Comparison of ENCODE assay signal across 7 cellular contexts in genomic region chr3:100002599-100003350, GRCh38.
DNase-seq lines count a peak whose midpoint lies in the region; ATAC-seq and TF ChIP-seq lines count a peak whose summit lies in the region.

No MANE protein-coding gene starts in this region.

- H3K27ac ChIP-seq in HCT116 (ENCODE audit: low read depth, low read length) (no peak overlapping the region), Panc1 (ENCODE audit: low read length) (peak overlapping the region; percentile 27; the same call in 1 of the 2 replicates)

- H3K9me3 ChIP-seq in HCT116 (ENCODE audit: control insufficient read depth in 1 of 2, insufficient read depth in 1 of 2, low read depth in 1 of 2, low read length in 2 of 2) (no peaks in the 10 kb centered on the region), Panc1 (ENCODE audit: control insufficient read depth, insufficient read depth, low read depth, low read length) (no peaks in the 10 kb centered on the region)

- peak overlapping the region; percentile 44 for H3K4me2 ChIP-seq in HCT116 (ENCODE audit: low read length)

- no peaks in the 10 kb centered on the region for H3K9me2 ChIP-seq in HCT116 (ENCODE audit: insufficient read depth)

- in situ Hi-C loops in Panc1 (cut with HindIII; ENCODE audit: low pct_unique_long_range_greater_than_20kb, low sequenced_read_pairs): no loop called here

- peaks cover 10 to 23% of the 10 kb centered on the region in 2 experiments for H3K4me1 ChIP-seq in HCT116 (ENCODE audit: control insufficient read depth in 1 of 2, insufficient read depth in 2 of 2, low read length in 2 of 2)
- peaks cover 22% of the 10 kb centered on the region for H3K4me1 ChIP-seq in Panc1 (ENCODE audit: control insufficient read depth, insufficient read depth, low read length)

- no peak for TF ChIP-seq RAD21 in HCT116 (IDR thresholded peaks at IDR 0.05; ENCODE audit: low read depth)

- no peak overlapping the region for H2AFZ ChIP-seq in HCT116 (ENCODE audit: low read depth, low read length, poor library complexity, severe bottlenecking)

- no peaks in the 10 kb centered on the region for H3K36me3 ChIP-seq in HCT116 (ENCODE audit: control insufficient read depth in 1 of 2, insufficient read depth in 2 of 2, low read length in 2 of 2)
- no peaks in the 10 kb centered on the region for H3K36me3 ChIP-seq in Panc1 (ENCODE audit: control insufficient read depth, insufficient read depth, low read length)

- no peak for TF ChIP-seq POLR2A in HCT116 (IDR thresholded peaks at IDR 0.05; ENCODE audit: borderline replicate concordance, extremely low read depth, insufficient read depth, insufficient read length)

- POLR2A ChIA-PET in HCT116 (lab: Charles Lee) (no interaction called here), Panc1 (lab: Charles Lee) (no interaction called here)

- DNase-seq in HCT116 (ENCODE audit: low read depth, low spot score) (peak; percentile 79), Panc1 (ENCODE audit: low read depth, low spot score) (peak; percentile 93), fibroblast of pulmonary artery (ENCODE audit: low read depth) (peak; percentile 87), skeletal muscle cell (ENCODE audit: low read depth) (peak; percentile 90), NCI-H1694 (lab: John Stamatoyannopoulos, UW) (no peak)
- no peak for DNase-seq in activated CD8-positive, alpha-beta memory T cell treated with anti-CD3 and anti-CD28 coated beads for 24 hours

- H4K20me1 ChIP-seq in HCT116 (ENCODE audit: insufficient read depth): no peaks in the 10 kb centered on the region

- CTCF ChIA-PET in HCT116 (lab: Charles Lee): interaction anchor here (1.0 to 1.1 kb wide), 2 partner anchors 66 to 160 kb away, joined by 3 read pairs; no protein-coding TSS in a partner anchor
- CTCF ChIA-PET in Panc1 (lab: Charles Lee): interaction anchor here (0.9 kb wide), 1 partner anchor 160 kb away, joined by 3 read pairs; no protein-coding TSS in a partner anchor

- H3K9ac ChIP-seq in HCT116 (ENCODE audit: low read length): no peak overlapping the region

- no peak overlapping the region for H3K4me3 ChIP-seq in HCT116 (replicated peaks in 1 of 2; ENCODE audit: low read depth in 1 of 2, low read length in 2 of 2)
- no peak overlapping the region for H3K4me3 ChIP-seq in Panc1 (ENCODE audit: low read depth in 2 of 2, low read length in 2 of 2)
- no peak overlapping the region for H3K4me3 ChIP-seq in fibroblast of pulmonary artery (replicated peaks; ENCODE audit: low read depth, low read length)
- no peak overlapping the region for H3K4me3 ChIP-seq in skeletal muscle cell (ENCODE audit: low read depth, low read length)

- RAD21 ChIA-PET in HCT116 (lab: Charles Lee; ENCODE audit: low non-redundant PET in 1 of 2, low total read pairs in 2 of 2, uncharacterized antibody in 2 of 2, unreplicated experiment in 2 of 2): no interaction called here

- H3K27me3 ChIP-seq in HCT116 (ENCODE audit: insufficient read depth, low read length) (no peaks in the 10 kb centered on the region), Panc1 (ENCODE audit: control insufficient read depth, insufficient read depth, low read length) (no peaks in the 10 kb centered on the region)

- no peak for TF ChIP-seq CTCF in HCT116 (IDR thresholded peaks at IDR 0.05 in 2 of 3, conservative IDR thresholded peaks at IDR 0.05 in 1 of 3; ENCODE audit: borderline replicate concordance in 1 of 3, insufficient read depth in 1 of 3, low read depth in 2 of 3, low read length in 2 of 3)
- no peak for TF ChIP-seq CTCF in Panc1 (IDR thresholded peaks at IDR 0.05)
- TF ChIP-seq CTCF in fibroblast of pulmonary artery (IDR thresholded peaks at IDR 0.05; ENCODE audit: low read length, missing control alignments): no peak

- ATAC-seq in HCT116 (peak; percentile 94), Panc1 (peak; percentile 84), GM21576 (IDR thresholded peaks at IDR 0.05; ENCODE audit: unreplicated experiment) (no peak)

- no TSS peak for BruUV-seq in HCT116 (replicated peaks; lab: Mats Ljungman, UMichigan)
- BruUV-seq in Panc1 (replicated peaks; lab: Mats Ljungman, UMichigan): no TSS peak

- intact Hi-C loops in HCT116 (cut with micrococcal nuclease): no loop called here
- intact Hi-C loops in Panc1 (cut with micrococcal nuclease; ENCODE audit: unreplicated experiment): no loop called here

- no peaks in the 10 kb centered on the region for H3K79me2 ChIP-seq in HCT116 (ENCODE audit: insufficient read depth, low read length)

TF ChIP-seq in HCT116, 20 proteins besides CTCF, POLR2A, EP300 and RAD21:
- TF ChIP-seq TCF7L2 (IDR thresholded peaks at IDR 0.05; ENCODE audit: borderline replicate concordance, extremely low read depth, insufficient read depth, insufficient read length): peak; percentile 69
- TF ChIP-seq POLR2AphosphoS5 (IDR thresholded peaks at IDR 0.05; ENCODE audit: low read depth, low read length): peak; percentile 34; the same call in 1 of the 2 replicates
- peak; percentile 93 for TF ChIP-seq CEBPB (IDR thresholded peaks at IDR 0.05; ENCODE audit: low read depth)
- no peak for TF ChIP-seq ZFX (IDR thresholded peaks at IDR 0.05)
- no peak for TF ChIP-seq SIN3A (IDR thresholded peaks at IDR 0.05; ENCODE audit: low read depth)
- peak; percentile 70 for TF ChIP-seq FOSL1 (IDR thresholded peaks at IDR 0.05; ENCODE audit: low read depth)
- TF ChIP-seq SRF (IDR thresholded peaks at IDR 0.05; ENCODE audit: low read depth): 0 out of 2 replicates have a peak, but pooled peaks have one; percentile 41
- peak; percentile 60 for TF ChIP-seq MAX (IDR thresholded peaks at IDR 0.05)
- TF ChIP-seq SP1 (IDR thresholded peaks at IDR 0.05; ENCODE audit: low read depth): peak; percentile 70
- peak; percentile 93 for TF ChIP-seq ATF3 (IDR thresholded peaks at IDR 0.05)
- TF ChIP-seq ELF1 (IDR thresholded peaks at IDR 0.05; ENCODE audit: borderline replicate concordance, low read depth): no peak
- peak; percentile 89; the same call in 1 of the 2 replicates for TF ChIP-seq CBX3 (IDR thresholded peaks at IDR 0.05; ENCODE audit: low read depth)
- peak; percentile 79 for TF ChIP-seq JUND (IDR thresholded peaks at IDR 0.05)
- no peak for TF ChIP-seq ZBTB33 (IDR thresholded peaks at IDR 0.05; ENCODE audit: extremely low read depth, insufficient replicate concordance, low read length)
TF ChIP-seq in HCT116: peak in this region for 10.

Comparison
In these comparisons a context has a peak if more than half of its experiments do, and no peak if none do; other contexts are left out.
1. DNase-seq: peak in HCT116 (single experiment), Panc1 (single experiment), fibroblast of pulmonary artery (single experiment) and skeletal muscle cell (single experiment); none in activated CD8-positive, alpha-beta memory T cell treated with anti-CD3 and anti-CD28 coated beads for 24 hours (single experiment) and NCI-H1694 (single experiment).